ENCODE assay signal across 16 cellular contexts in genomic region chr2:221385716-221386115, GRCh38.
DNase-seq lines count a peak whose midpoint lies in the region; ATAC-seq and TF ChIP-seq lines count a peak whose summit lies in the region.
"Had no signal": no experiment of that assay in that cellular context is flagged by ENCODE, and none has a peak within 500 bp of the region (broad histone marks: within the 10 kb centered on the region; RNA-seq: fewer than 3 reads in every experiment).

No MANE protein-coding gene starts in this region.

- intact Hi-C loops in CD4-positive, alpha-beta memory T cell (cut with micrococcal nuclease) = no loop called here

- 89% methylated on average over 1 of the region's 1 CpG; no CpG with 5 or more reads in 1 of the 2 experiments for WGBS in endodermal cell (ENCODE audit: insufficient coverage in 1 of 2, insufficient read length in 1 of 2), 2 experiments

- peaks cover 40% of the 10 kb centered on the region for H3K4me1 Mint-ChIP-seq in endodermal cell
- peaks cover 0 to 1% (median 0%) of the 10 kb centered on the region in 4 donors for H3K4me1 Mint-ChIP-seq in CD4-positive, alpha-beta memory T cell
- H3K4me1 Mint-ChIP-seq: GM23338 had no signal

- DNase-seq in RWPE1 (ENCODE audit: low spot score) (peak; percentile 15), endodermal cell (peak; percentile 34), renal cortical epithelial cell (ENCODE audit: low read depth) (peak; percentile 32), NCI-H345 treated with DMSO at 0.1 percent for 48 hours (lab: John Stamatoyannopoulos, UW; ENCODE audit: unreplicated experiment) (no peak)
- DNase-seq in CD4-positive, alpha-beta memory T cell = no peak
- DNase-seq: C1 segment of cervical spinal cord; Caco-2; CD8-positive, alpha-beta T cell; DMS53; DMS79 treated with DMSO at 0.1 percent for 48 hours; GF-D8; H9 had no signal

- no peaks in the 10 kb centered on the region for H3K27me3 ChIP-seq in endodermal cell (ENCODE audit: control insufficient read depth, insufficient read depth, low read length, poor library complexity, severe bottlenecking)
- no peaks in the 10 kb centered on the region for H3K27me3 ChIP-seq in CD4-positive, alpha-beta memory T cell (ENCODE audit: insufficient read depth, low read length)

- H3K9me3 Mint-ChIP-seq in endodermal cell = no peaks in the 10 kb centered on the region
- H3K9me3 Mint-ChIP-seq in CD4-positive, alpha-beta memory T cell = peaks cover 0 to 5% (median 0%) of the 10 kb centered on the region in 8 donors
- H3K9me3 Mint-ChIP-seq: CD8-positive, alpha-beta T cell; GM23338; H9 had no signal

- ATAC-seq in esophagus mucosa (peak; percentile 55), HG02870 (IDR thresholded peaks at IDR 0.05; ENCODE audit: unreplicated experiment) (no peak)
- ATAC-seq: CD8-positive, alpha-beta T cell; GM23338; HCT116 had no signal

- H3K9me3 ChIP-seq in endodermal cell (ENCODE audit: control insufficient read depth, low read length) = no peaks in the 10 kb centered on the region
- H3K9me3 ChIP-seq in CD4-positive, alpha-beta memory T cell (ENCODE audit: control insufficient read depth in 1 of 2, low read length in 2 of 2) = no peaks in the 10 kb centered on the region
- H3K9me3 ChIP-seq: Caco-2 had no signal

- no peak overlapping the region for H3K9ac ChIP-seq in endodermal cell (ENCODE audit: extremely low read depth, low read length, poor library complexity, severe bottlenecking)

- POLR2A ChIA-PET in RWPE1 (lab: Yijun Ruan, JAX; ENCODE audit: low non-redundant PET) = no interaction called here
- POLR2A ChIA-PET in CD4-positive, alpha-beta memory T cell (lab: Charles Lee; ENCODE audit: partially characterized antibody) = no interaction called here

- TF ChIP-seq CTCF in RWPE1 (conservative IDR thresholded peaks at IDR 0.05; ENCODE audit: low read depth) (no peak), endodermal cell (conservative IDR thresholded peaks at IDR 0.05) (no peak)

- no peaks in the 10 kb centered on the region for H3K36me3 Mint-ChIP-seq in endodermal cell (ENCODE audit: low read depth)
- no peaks in the 10 kb centered on the region for H3K36me3 Mint-ChIP-seq in CD4-positive, alpha-beta memory T cell
- H3K36me3 Mint-ChIP-seq: CD8-positive, alpha-beta T cell had no signal

- H3K4me3 Mint-ChIP-seq in endodermal cell = no peak overlapping the region
- no peak overlapping the region for H3K4me3 Mint-ChIP-seq in CD4-positive, alpha-beta memory T cell
- H3K4me3 Mint-ChIP-seq: CD8-positive, alpha-beta T cell; GM23338; H9 had no signal

- H3K4me3 ChIP-seq in endodermal cell (ENCODE audit: low read length) = no peak overlapping the region
- no peak overlapping the region for H3K4me3 ChIP-seq in CD4-positive, alpha-beta memory T cell (ENCODE audit: low read length in 2 of 2)
- H3K4me3 ChIP-seq: GM23338 had no signal

- H3K27me3 Mint-ChIP-seq in endodermal cell (ENCODE audit: insufficient read depth) = no peaks in the 10 kb centered on the region
- H3K27me3 Mint-ChIP-seq in CD4-positive, alpha-beta memory T cell = no peaks in the 10 kb centered on the region

- peaks cover 12% of the 10 kb centered on the region for H3K4me1 ChIP-seq in endodermal cell (ENCODE audit: control insufficient read depth, insufficient read depth, low read length)
- no peaks in the 10 kb centered on the region for H3K4me1 ChIP-seq in CD4-positive, alpha-beta memory T cell (ENCODE audit: insufficient read depth, low read length)
- H3K4me1 ChIP-seq: Caco-2 had no signal

- no peak overlapping the region for H3K27ac Mint-ChIP-seq in endodermal cell
- H3K27ac Mint-ChIP-seq in CD4-positive, alpha-beta memory T cell = no peak overlapping the region
- H3K27ac Mint-ChIP-seq: CD8-positive, alpha-beta T cell; GM23338; H9 had no signal

- CTCF ChIA-PET in RWPE1 (lab: Yijun Ruan, JAX) = no interaction called here
- CTCF ChIA-PET in CD4-positive, alpha-beta memory T cell (lab: Charles Lee; ENCODE audit: partially characterized antibody) = no interaction called here

- no peak overlapping the region for H3K27ac ChIP-seq in RWPE1
- H3K27ac ChIP-seq in endodermal cell (ENCODE audit: low read depth, low read length) = no peak overlapping the region
- H3K27ac ChIP-seq in CD4-positive, alpha-beta memory T cell (ENCODE audit: low read depth, low read length) = no peak overlapping the region

- no peaks in the 10 kb centered on the region for H3K36me3 ChIP-seq in endodermal cell (ENCODE audit: control insufficient read depth, insufficient read depth, low read length)
- H3K36me3 ChIP-seq in CD4-positive, alpha-beta memory T cell (ENCODE audit: insufficient read depth, low read length) = no peaks in the 10 kb centered on the region

Comparison
In these comparisons a context has a peak if more than half of its experiments do, and no peak if none do; other contexts are left out.
1. DNase-seq: peak in RWPE1 (single experiment), endodermal cell (single experiment) and renal cortical epithelial cell (single experiment); none in NCI-H345 treated with DMSO at 0.1 percent for 48 hours (single experiment) and CD4-positive, alpha-beta memory T cell (0 of 5).